28 cellular contexts compared by ENCODE assay signal in genomic region chr1:239288964-239289535, GRCh38.
"Had no signal": no experiment of that assay in that cellular context is flagged by ENCODE, and none has a peak within 500 bp of the region (broad histone marks: within the 10 kb centered on the region; RNA-seq: fewer than 3 reads in every experiment).

No MANE protein-coding gene starts in this region.

- H2AFZ ChIP-seq: parathyroid adenoma had no signal

- H3K4me3 ChIP-seq: heart right ventricle, left lung, lower lobe of right lung, psoas muscle, thoracic aorta, uterus had no signal

- H3K27me3 Mint-ChIP-seq: activated naive CD4-positive, alpha-beta T cell treated with anti-CD3 and anti-CD28 coated beads, Interleukin-2, amount 10 ng/mL, durations not matched to agents 7 days and 5 days had no signal

- H3K4me1 Mint-ChIP-seq: activated naive CD4-positive, alpha-beta T cell treated with anti-CD3 and anti-CD28 coated beads, Interleukin-2, amount 10 ng/mL, durations not matched to agents 7 days and 5 days; activated naive CD8-positive, alpha-beta T cell treated with anti-CD3 and anti-CD28 coated beads, Interleukin-2, amount 10 ng/mL, durations not matched to agents 7 days and 5 days; naive thymus-derived CD8-positive, alpha-beta T cell; neural crest cell had no signal

- H3K27ac ChIP-seq: foreskin keratinocyte, heart right ventricle, left lung, lower lobe of right lung, parathyroid adenoma, psoas muscle, thoracic aorta, uterus, VCaP had no signal

- H3K4me3 Mint-ChIP-seq: activated naive CD4-positive, alpha-beta T cell treated with anti-CD3 and anti-CD28 coated beads, Interleukin-2, amount 10 ng/mL, durations not matched to agents 7 days and 5 days; activated naive CD8-positive, alpha-beta T cell treated with anti-CD3 and anti-CD28 coated beads, Interleukin-2, amount 10 ng/mL, durations not matched to agents 7 days and 5 days; naive thymus-derived CD8-positive, alpha-beta T cell; neural crest cell had no signal

- H3K79me2 ChIP-seq: parathyroid adenoma had no signal

- H3K36me3 Mint-ChIP-seq: activated naive CD4-positive, alpha-beta T cell treated with anti-CD3 and anti-CD28 coated beads, Interleukin-2, amount 10 ng/mL, durations not matched to agents 7 days and 5 days; activated naive CD8-positive, alpha-beta T cell treated with anti-CD3 and anti-CD28 coated beads, Interleukin-2, amount 10 ng/mL, durations not matched to agents 7 days and 5 days; naive thymus-derived CD8-positive, alpha-beta T cell had no signal

- H3K27ac Mint-ChIP-seq: activated naive CD4-positive, alpha-beta T cell treated with anti-CD3 and anti-CD28 coated beads, Interleukin-2, amount 10 ng/mL, durations not matched to agents 7 days and 5 days; activated naive CD8-positive, alpha-beta T cell treated with anti-CD3 and anti-CD28 coated beads, Interleukin-2, amount 10 ng/mL, durations not matched to agents 7 days and 5 days; naive thymus-derived CD8-positive, alpha-beta T cell had no signal

- DNase-seq: activated CD4-positive, alpha-beta T cell treated with anti-CD3 and anti-CD28 coated beads for 4 hours; activated CD4-positive, alpha-beta T cell treated with anti-CD3 and anti-CD28 coated beads, Interleukin-2, amount 50 U/mL, for 48 hours; activated CD8-positive, alpha-beta memory T cell treated with anti-CD3 and anti-CD28 coated beads, Interleukin-2, amount 50 U/mL, for 4 hours; activated gamma-delta T cell; activated naive CD4-positive, alpha-beta T cell treated with anti-CD3 and anti-CD28 coated beads, Interleukin-2, amount 10 ng/mL, durations not matched to agents 7 days and 5 days; activated naive CD8-positive, alpha-beta T cell treated with anti-CD3 and anti-CD28 coated beads, Interleukin-2, amount 10 ng/mL, durations not matched to agents 7 days and 5 days; activated T-cell treated with anti-CD3 and anti-CD28 coated beads, Interleukin-2, amount 50 U/mL, for 1 hour; amygdala; central memory CD4-positive, alpha-beta T cell; heart right ventricle; kidney glomerular epithelial cell; left lung; lower lobe of right lung; mesenchymal stem cell; naive thymus-derived CD8-positive, alpha-beta T cell; occipital lobe; psoas muscle; right cardiac atrium; stimulated activated CD4-positive, alpha-beta T cell treated with anti-CD3 and anti-CD28 coated beads, Interleukin-2, amount 100 ng/mL, for 48 hours; stimulated activated naive CD8-positive, alpha-beta T cell treated with anti-CD3 and anti-CD28 coated beads, Interleukin-15, Interleukin-2, amounts not matched to agents 100 U/mL and 50 U/mL, for 24 hours; trophoblast cell; uterus had no signal

- H3K9ac ChIP-seq: parathyroid adenoma had no signal

- H3K36me3 ChIP-seq: heart right ventricle, left lung, lower lobe of right lung, thoracic aorta, uterus had no signal

- H3K9me3 Mint-ChIP-seq: activated naive CD4-positive, alpha-beta T cell treated with anti-CD3 and anti-CD28 coated beads, Interleukin-2, amount 10 ng/mL, durations not matched to agents 7 days and 5 days; neural crest cell had no signal

- H3K27me3 ChIP-seq: foreskin keratinocyte, heart right ventricle, left lung, uterus had no signal

- ATAC-seq: esophagus mucosa; foreskin keratinocyte; heart right ventricle; left lung; lower lobe of right lung; naive thymus-derived CD8-positive, alpha-beta T cell; psoas muscle; right cardiac atrium; stimulated activated naive CD8-positive, alpha-beta T cell treated with anti-CD3 and anti-CD28 coated beads, Interleukin-15, Interleukin-2, amounts not matched to agents 100 U/mL and 50 U/mL, for 24 hours had no signal

- H3K9me3 ChIP-seq: heart right ventricle, left lung, lower lobe of right lung, psoas muscle, thoracic aorta, uterus had no signal

- H3K4me1 ChIP-seq: foreskin keratinocyte, heart right ventricle, left lung, lower lobe of right lung, parathyroid adenoma, psoas muscle, uterus had no signal
